Comparison of ENCODE assay signal across 8 cellular contexts in genomic region chr7:128457385-128457784, GRCh38. TPM values are rescaled to one million over a fixed set of nuclear protein-coding genes. Genes with fewer than 3 reads are reported as not detected.
DNase-seq lines count a peak whose midpoint lies in the region; ATAC-seq, FAIRE-seq and TF ChIP-seq lines count a peak whose summit lies in the region.
"Not testable (repeated sequence)": the region's sequence is repeated elsewhere in the genome, so short reads cannot be mapped to it uniquely, and the experiment has no call there.

No MANE protein-coding gene starts in this region.

- TF ChIP-seq POLR2A in suprapubic skin (IDR thresholded peaks at IDR 0.05): not testable (repeated sequence)

- H3K4me3 ChIP-seq in HUES6 (ENCODE audit: low read depth, low read length) (peak overlapping the region; percentile 96), SK-N-MC (peak overlapping the region; percentile 89), bronchial epithelial cell (ENCODE audit: low read depth, low read length) (peak overlapping the region; percentile 80), neural progenitor cell (peak overlapping the region; percentile 80), suprapubic skin (peak overlapping the region; percentile 93)

- H3K79me2 ChIP-seq in neural progenitor cell (ENCODE audit: low read depth): peaks cover 68% of the 10 kb centered on the region

- H3K4me1 ChIP-seq in HUES6 (ENCODE audit: control insufficient read depth, insufficient read depth, low read length) (peaks cover 30% of the 10 kb centered on the region), neural progenitor cell (peaks cover 22% of the 10 kb centered on the region), suprapubic skin (peaks cover 68% of the 10 kb centered on the region)

- FAIRE-seq in bronchial epithelial cell (lab: Jason Lieb, UNC): not testable (repeated sequence)

- CTCF ChIA-PET in CD4-positive, alpha-beta T cell (lab: Charles Lee): interaction anchor here (5.9 kb wide), 1 partner anchor 31 kb away, joined by 47 read pairs; no protein-coding TSS in a partner anchor

- H2AFZ ChIP-seq in neural progenitor cell (replicated peaks): not testable (repeated sequence)

- not testable (repeated sequence) for H3K9me3 Mint-ChIP-seq in CD4-positive, alpha-beta T cell; activated T-helper 1 cell treated with anti-CD3 and anti-CD28 coated beads, Interleukin-12 subunit alpha, Interleukin-12 subunit beta, Interleukin-2, Interleukin-4 antibody, amounts not matched to agents 30 ng/mL and 10 ng/mL and 1 ng/mL, durations not matched to agents 14 hours and 24 hours and 36 hours; glutamatergic neuron (ENCODE audit: unreplicated experiment); neural progenitor cell

- H3K36me3 Mint-ChIP-seq in CD4-positive, alpha-beta T cell (ENCODE audit: low read depth); glutamatergic neuron (ENCODE audit: unreplicated experiment): not testable (repeated sequence)
- peaks cover 30% of the 10 kb centered on the region for H3K36me3 Mint-ChIP-seq in activated T-helper 1 cell treated with anti-CD3 and anti-CD28 coated beads, Interleukin-12 subunit alpha, Interleukin-12 subunit beta, Interleukin-2, Interleukin-4 antibody, amounts not matched to agents 30 ng/mL and 10 ng/mL and 1 ng/mL, durations not matched to agents 14 hours and 24 hours and 36 hours (ENCODE audit: low read depth)
- peaks cover 16% of the 10 kb centered on the region for H3K36me3 Mint-ChIP-seq in neural progenitor cell

- not testable (repeated sequence) for TF ChIP-seq EP300 in suprapubic skin (IDR thresholded peaks at IDR 0.05)

- not testable (repeated sequence) for ATAC-seq in CD4-positive, alpha-beta T cell (ENCODE audit: poor library complexity)

- TF ChIP-seq CTCF in CD4-positive, alpha-beta T cell (IDR thresholded peaks at IDR 0.05); bronchial epithelial cell (IDR thresholded peaks at IDR 0.05; ENCODE audit: insufficient read depth, low read length, severe bottlenecking); glutamatergic neuron (IDR thresholded peaks at IDR 0.05; ENCODE audit: partially characterized antibody, unreplicated experiment); neural progenitor cell (IDR thresholded peaks at IDR 0.05); suprapubic skin (IDR thresholded peaks at IDR 0.05): not testable (repeated sequence)

- peaks cover 22% of the 10 kb centered on the region for H3K4me1 Mint-ChIP-seq in CD4-positive, alpha-beta T cell (ENCODE audit: low read depth)
- H3K4me1 Mint-ChIP-seq in activated T-helper 1 cell treated with anti-CD3 and anti-CD28 coated beads, Interleukin-12 subunit alpha, Interleukin-12 subunit beta, Interleukin-2, Interleukin-4 antibody, amounts not matched to agents 30 ng/mL and 10 ng/mL and 1 ng/mL, durations not matched to agents 14 hours and 24 hours and 36 hours (ENCODE audit: low read depth): peaks cover 50% of the 10 kb centered on the region
- peaks cover 24% of the 10 kb centered on the region for H3K4me1 Mint-ChIP-seq in glutamatergic neuron (ENCODE audit: low read depth, unreplicated experiment)
- H3K4me1 Mint-ChIP-seq in neural progenitor cell: peaks cover 53% of the 10 kb centered on the region

- not testable (repeated sequence) for H3K9me3 ChIP-seq in CD4-positive, alpha-beta T cell (ENCODE audit: control insufficient read depth, low read length); HUES6 (ENCODE audit: control insufficient read depth, insufficient read depth, low read depth, low read length); SK-N-MC (ENCODE audit: low read depth, low read length); neural progenitor cell (ENCODE audit: low read depth); suprapubic skin

- H3K36me3 ChIP-seq in HUES6 (ENCODE audit: control insufficient read depth, insufficient read depth, low read length) (peaks cover 17% of the 10 kb centered on the region), SK-N-MC (ENCODE audit: insufficient read depth, low read length) (peaks cover 32% of the 10 kb centered on the region)
- H3K36me3 ChIP-seq in bronchial epithelial cell (ENCODE audit: control insufficient read depth, insufficient read depth, low read length); neural progenitor cell; suprapubic skin: not testable (repeated sequence)

- peak overlapping the region; percentile 92 for H3K4me2 ChIP-seq in neural progenitor cell

- H3K27ac Mint-ChIP-seq in CD4-positive, alpha-beta T cell; glutamatergic neuron (ENCODE audit: unreplicated experiment): not testable (repeated sequence)
- peak overlapping the region; percentile 47 for H3K27ac Mint-ChIP-seq in activated T-helper 1 cell treated with anti-CD3 and anti-CD28 coated beads, Interleukin-12 subunit alpha, Interleukin-12 subunit beta, Interleukin-2, Interleukin-4 antibody, amounts not matched to agents 30 ng/mL and 10 ng/mL and 1 ng/mL, durations not matched to agents 14 hours and 24 hours and 36 hours
- H3K27ac Mint-ChIP-seq in neural progenitor cell: peak overlapping the region; percentile 37

- not testable (repeated sequence) for H3K9ac ChIP-seq in HUES6 (ENCODE audit: low read length); neural progenitor cell
- peak overlapping the region; percentile 92 for H3K9ac ChIP-seq in SK-N-MC (ENCODE audit: insufficient read length)

- not testable (repeated sequence) for H3K27ac ChIP-seq in CD4-positive, alpha-beta T cell (ENCODE audit: low read depth, low read length); HUES6 (ENCODE audit: low read depth, low read length); SK-N-MC; neural progenitor cell
- peak overlapping the region; percentile 14 for H3K27ac ChIP-seq in suprapubic skin

- intact Hi-C loops in CD4-positive, alpha-beta T cell (cut with DNase I, micrococcal nuclease): loop anchor here in 1 of 2 experiments (10.0 kb wide), 2 partner anchors 113 to 1147 kb away; partner anchors contain the start of gene RBM28
- intact Hi-C loops in activated T-helper 1 cell treated with anti-CD3 and anti-CD28 coated beads, Interleukin-12 subunit alpha, Interleukin-12 subunit beta, Interleukin-2, Interleukin-4 antibody, amounts not matched to agents 30 ng/mL and 10 ng/mL and 1 ng/mL, durations not matched to agents 14 hours and 24 hours and 36 hours (cut with micrococcal nuclease): loop anchor here (5.0 to 10.0 kb wide), 8 partner anchors 280 to 1495 kb away; partner anchors contain the start of genes CALU, SND1, STRIP2 and UBE2H

- peaks cover 49% of the 10 kb centered on the region for H3F3A ChIP-seq in neural progenitor cell (ENCODE audit: low read depth)

- peaks cover 45% of the 10 kb centered on the region for H4K20me1 ChIP-seq in neural progenitor cell (ENCODE audit: low read depth)

- WGBS in suprapubic skin: 92% methylated on average over 3 of the region's 6 CpGs

- not testable (repeated sequence) for DNase-seq in CD4-positive, alpha-beta T cell; SK-N-MC (ENCODE audit: low read depth, low spot score); activated T-helper 1 cell treated with anti-CD3 and anti-CD28 coated beads, Interleukin-12 subunit alpha, Interleukin-12 subunit beta, Interleukin-2, Interleukin-4 antibody, amounts not matched to agents 30 ng/mL and 10 ng/mL and 1 ng/mL, durations not matched to agents 14 hours and 24 hours and 36 hours (ENCODE audit: low spot score); glutamatergic neuron; neural progenitor cell (ENCODE audit: low spot score); suprapubic skin (ENCODE audit: low spot score in 2 of 2)
- peak; percentile 81 for DNase-seq in bronchial epithelial cell (ENCODE audit: low read depth)

- H3K27me3 ChIP-seq in CD4-positive, alpha-beta T cell (ENCODE audit: control insufficient read depth, insufficient read depth, low read length); HUES6 (ENCODE audit: control insufficient read depth, insufficient read depth, low read length); bronchial epithelial cell (ENCODE audit: control insufficient read depth, insufficient read depth, low read length); neural progenitor cell; suprapubic skin: not testable (repeated sequence)

- H3K27me3 Mint-ChIP-seq in CD4-positive, alpha-beta T cell; activated T-helper 1 cell treated with anti-CD3 and anti-CD28 coated beads, Interleukin-12 subunit alpha, Interleukin-12 subunit beta, Interleukin-2, Interleukin-4 antibody, amounts not matched to agents 30 ng/mL and 10 ng/mL and 1 ng/mL, durations not matched to agents 14 hours and 24 hours and 36 hours (ENCODE audit: insufficient read depth); glutamatergic neuron (ENCODE audit: unreplicated experiment); neural progenitor cell (ENCODE audit: insufficient read depth, low read depth): not testable (repeated sequence)

- peak overlapping the region; percentile 7 for H3K4me3 Mint-ChIP-seq in CD4-positive, alpha-beta T cell
- H3K4me3 Mint-ChIP-seq in activated T-helper 1 cell treated with anti-CD3 and anti-CD28 coated beads, Interleukin-12 subunit alpha, Interleukin-12 subunit beta, Interleukin-2, Interleukin-4 antibody, amounts not matched to agents 30 ng/mL and 10 ng/mL and 1 ng/mL, durations not matched to agents 14 hours and 24 hours and 36 hours: peak overlapping the region; percentile 96
- H3K4me3 Mint-ChIP-seq in glutamatergic neuron (ENCODE audit: unreplicated experiment): peak overlapping the region; percentile 91
- peak overlapping the region; percentile 95 for H3K4me3 Mint-ChIP-seq in neural progenitor cell

- POLR2A ChIA-PET in CD4-positive, alpha-beta T cell (lab: Charles Lee): not testable (repeated sequence)

RNA-seq across cellular contexts. Expression of gene HILPDA, which starts 1.7 kb away (rescaled TPM):
- total RNA-seq in CD4-positive, alpha-beta T cell: 1 to 10 TPM; 1.7 TPM
- 53.7 and 56.9 TPM in 2 replicates for total RNA-seq in activated T-helper 1 cell treated with anti-CD3 and anti-CD28 coated beads, Interleukin-12 subunit alpha, Interleukin-12 subunit beta, Interleukin-2, Interleukin-4 antibody, amounts not matched to agents 30 ng/mL and 10 ng/mL and 1 ng/mL, durations not matched to agents 14 hours and 24 hours and 36 hours
- total RNA-seq in bronchial epithelial cell (41.1 and 70.4 TPM in 2 replicates), glutamatergic neuron (ENCODE audit: unreplicated experiment) (24.9 TPM), neural progenitor cell (ENCODE audit: low replicate concordance) (53.9 and 70.1 TPM in 2 replicates), suprapubic skin (10 to 100 TPM; 16.0 to 35.8 (median 32.8) TPM)

RNA-seq across cellular contexts. Expression of gene METTL2B, which starts 19.2 kb away (rescaled TPM):
- 1 to 10 TPM; 7.1 to 8.2 TPM for total RNA-seq in CD4-positive, alpha-beta T cell
- total RNA-seq in activated T-helper 1 cell treated with anti-CD3 and anti-CD28 coated beads, Interleukin-12 subunit alpha, Interleukin-12 subunit beta, Interleukin-2, Interleukin-4 antibody, amounts not matched to agents 30 ng/mL and 10 ng/mL and 1 ng/mL, durations not matched to agents 14 hours and 24 hours and 36 hours: 63.0 and 64.9 TPM in 2 replicates
- total RNA-seq in bronchial epithelial cell (34.2 and 38.3 TPM in 2 replicates), glutamatergic neuron (ENCODE audit: unreplicated experiment) (40.9 TPM), neural progenitor cell (ENCODE audit: low replicate concordance) (43.1 and 50.1 TPM in 2 replicates), suprapubic skin (10 to 100 TPM; 21.2 to 26.4 (median 22.7) TPM)

RNA-seq across cellular contexts. Expression of gene IMPDH1, which starts 47.6 kb away (rescaled TPM):
- 10 to 100 TPM; 26.5 to 27.0 TPM for total RNA-seq in CD4-positive, alpha-beta T cell
- 91.7 and 95.8 TPM in 2 replicates for total RNA-seq in activated T-helper 1 cell treated with anti-CD3 and anti-CD28 coated beads, Interleukin-12 subunit alpha, Interleukin-12 subunit beta, Interleukin-2, Interleukin-4 antibody, amounts not matched to agents 30 ng/mL and 10 ng/mL and 1 ng/mL, durations not matched to agents 14 hours and 24 hours and 36 hours
- total RNA-seq in bronchial epithelial cell: 47.9 and 53.4 TPM in 2 replicates
- total RNA-seq in glutamatergic neuron (ENCODE audit: unreplicated experiment): 81.7 TPM
- 17.0 and 30.8 TPM in 2 replicates for total RNA-seq in neural progenitor cell (ENCODE audit: low replicate concordance)
- 10 to 100 TPM; 43.1 to 68.5 (median 47.4) TPM for total RNA-seq in suprapubic skin

Comparison
In these comparisons a context has a peak if more than half of its experiments do, and no peak if none do; other contexts are left out.
1. H3K4me3 Mint-ChIP-seq: peak in every context shown above with its lines; median percentile 96 in activated T-helper 1 cell treated with anti-CD3 and anti-CD28 coated beads, Interleukin-12 subunit alpha, Interleukin-12 subunit beta, Interleukin-2, Interleukin-4 antibody, amounts not matched to agents 30 ng/mL and 10 ng/mL and 1 ng/mL, durations not matched to agents 14 hours and 24 hours and 36 hours; 95 in neural progenitor cell; 91 in glutamatergic neuron; 7 in CD4-positive, alpha-beta T cell.